In the genomic region with DNA sequence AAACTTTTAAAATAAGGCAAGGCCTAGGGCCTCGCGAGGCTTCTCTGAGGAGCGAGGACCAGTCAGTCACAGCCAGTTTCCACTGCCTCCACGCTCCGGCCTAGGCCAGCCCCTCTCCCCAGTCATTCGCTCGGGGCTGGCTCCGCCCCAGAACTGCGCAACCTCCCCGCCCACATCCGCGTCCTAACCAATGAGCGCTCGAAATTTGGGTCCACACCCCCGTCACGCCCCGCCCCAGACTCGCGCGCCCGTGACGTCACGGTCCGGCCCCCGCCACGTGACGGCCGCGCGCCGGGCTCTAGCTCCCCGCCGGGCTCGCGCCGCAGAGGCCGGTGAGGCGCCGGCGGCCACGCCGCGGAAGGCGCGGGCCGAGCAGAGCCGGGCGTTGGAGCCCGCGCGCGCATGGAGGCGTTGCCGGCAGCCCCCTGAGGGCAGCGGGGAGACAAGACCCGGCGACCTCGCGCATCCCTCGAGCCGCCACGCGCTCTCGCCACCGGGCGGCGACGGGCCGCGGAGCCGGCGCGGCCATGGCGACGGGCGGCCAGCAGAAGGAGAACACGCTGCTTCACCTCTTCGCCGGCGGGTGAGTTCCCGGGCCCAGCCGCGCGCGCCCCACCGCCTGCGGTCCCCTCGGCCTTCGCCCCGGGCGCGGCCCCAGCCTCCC, we compare ENCODE assay signal across 1 cellular context.
A peak's percentile ranks its signal among the peaks of the same experiment; 100 is the strongest.
TF ChIP-seq lines count a peak whose summit lies in the region.

A gene with protein sequence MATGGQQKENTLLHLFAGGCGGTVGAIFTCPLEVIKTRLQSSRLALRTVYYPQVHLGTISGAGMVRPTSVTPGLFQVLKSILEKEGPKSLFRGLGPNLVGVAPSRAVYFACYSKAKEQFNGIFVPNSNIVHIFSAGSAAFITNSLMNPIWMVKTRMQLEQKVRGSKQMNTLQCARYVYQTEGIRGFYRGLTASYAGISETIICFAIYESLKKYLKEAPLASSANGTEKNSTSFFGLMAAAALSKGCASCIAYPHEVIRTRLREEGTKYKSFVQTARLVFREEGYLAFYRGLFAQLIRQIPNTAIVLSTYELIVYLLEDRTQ (plus strand): TSS at position 301 of the 664 bp plus-strand sequence. CDS start 227 bp downstream, at position 528.

TF ChIP-seq in HepG2, 621 proteins besides CTCF, POLR2A, EP300 and RAD21 (continued from another document and continues in another):
- TF ChIP-seq, protein P1, sequence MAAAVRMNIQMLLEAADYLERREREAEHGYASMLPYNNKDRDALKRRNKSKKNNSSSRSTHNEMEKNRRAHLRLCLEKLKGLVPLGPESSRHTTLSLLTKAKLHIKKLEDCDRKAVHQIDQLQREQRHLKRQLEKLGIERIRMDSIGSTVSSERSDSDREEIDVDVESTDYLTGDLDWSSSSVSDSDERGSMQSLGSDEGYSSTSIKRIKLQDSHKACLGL (CRISPR knock-in tag; IDR thresholded peaks at IDR 0.05): peak; percentile 43; the same call in 1 of the 2 replicates
- TF ChIP-seq PAX8 (CRISPR knock-in tag; IDR thresholded peaks at IDR 0.05; ENCODE audit: borderline replicate concordance) (no peak), ZSCAN22 (CRISPR knock-in tag; IDR thresholded peaks at IDR 0.05) (no peak), FOSL1 (CRISPR knock-in tag; IDR thresholded peaks at IDR 0.05; ENCODE audit: borderline replicate concordance) (no peak), SNRNP70 (IDR thresholded peaks at IDR 0.05; ENCODE audit: low read depth, low read length) (no peak), MXD4 (CRISPR knock-in tag; IDR thresholded peaks at IDR 0.05) (no peak; the same call in 1 of the 2 replicates), ZSCAN9 (CRISPR knock-in tag; IDR thresholded peaks at IDR 0.05; ENCODE audit: borderline replicate concordance) (peak; percentile 75; the same call in 1 of the 2 replicates), ZNF816 (CRISPR knock-in tag; IDR thresholded peaks at IDR 0.05; ENCODE audit: borderline replicate concordance) (no peak), RFXAP (CRISPR knock-in tag; IDR thresholded peaks at IDR 0.05; ENCODE audit: borderline replicate concordance) (no peak), ZNF329 (CRISPR knock-in tag; IDR thresholded peaks at IDR 0.05; ENCODE audit: low read depth) (0 out of 2 replicates have a peak, but pooled peaks have one; percentile 22), ZNF333 (CRISPR knock-in tag; IDR thresholded peaks at IDR 0.05; ENCODE audit: borderline replicate concordance) (no peak), SIN3A (IDR thresholded peaks at IDR 0.05; ENCODE audit: borderline replicate concordance, low read depth, low read length) (peak; percentile 76), KDM1A (CRISPR knock-in tag; IDR thresholded peaks at IDR 0.05) (no peak), PRMT3 (CRISPR knock-in tag; IDR thresholded peaks at IDR 0.05; ENCODE audit: borderline replicate concordance, low read depth) (no peak), XRCC5 (optimal IDR thresholded peaks at IDR 0.05; ENCODE audit: low read length) (no peak), EEA1 (CRISPR knock-in tag; IDR thresholded peaks at IDR 0.05; ENCODE audit: borderline replicate concordance) (0 out of 2 replicates have a peak, but pooled peaks have one; percentile 12), ZNF781 (CRISPR knock-in tag; IDR thresholded peaks at IDR 0.05; ENCODE audit: borderline replicate concordance, not compliant biosample characterization) (no peak)
- TF ChIP-seq, protein P2, sequence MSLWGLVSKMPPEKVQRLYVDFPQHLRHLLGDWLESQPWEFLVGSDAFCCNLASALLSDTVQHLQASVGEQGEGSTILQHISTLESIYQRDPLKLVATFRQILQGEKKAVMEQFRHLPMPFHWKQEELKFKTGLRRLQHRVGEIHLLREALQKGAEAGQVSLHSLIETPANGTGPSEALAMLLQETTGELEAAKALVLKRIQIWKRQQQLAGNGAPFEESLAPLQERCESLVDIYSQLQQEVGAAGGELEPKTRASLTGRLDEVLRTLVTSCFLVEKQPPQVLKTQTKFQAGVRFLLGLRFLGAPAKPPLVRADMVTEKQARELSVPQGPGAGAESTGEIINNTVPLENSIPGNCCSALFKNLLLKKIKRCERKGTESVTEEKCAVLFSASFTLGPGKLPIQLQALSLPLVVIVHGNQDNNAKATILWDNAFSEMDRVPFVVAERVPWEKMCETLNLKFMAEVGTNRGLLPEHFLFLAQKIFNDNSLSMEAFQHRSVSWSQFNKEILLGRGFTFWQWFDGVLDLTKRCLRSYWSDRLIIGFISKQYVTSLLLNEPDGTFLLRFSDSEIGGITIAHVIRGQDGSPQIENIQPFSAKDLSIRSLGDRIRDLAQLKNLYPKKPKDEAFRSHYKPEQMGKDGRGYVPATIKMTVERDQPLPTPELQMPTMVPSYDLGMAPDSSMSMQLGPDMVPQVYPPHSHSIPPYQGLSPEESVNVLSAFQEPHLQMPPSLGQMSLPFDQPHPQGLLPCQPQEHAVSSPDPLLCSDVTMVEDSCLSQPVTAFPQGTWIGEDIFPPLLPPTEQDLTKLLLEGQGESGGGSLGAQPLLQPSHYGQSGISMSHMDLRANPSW (CRISPR knock-in tag; IDR thresholded peaks at IDR 0.05; ENCODE audit: borderline replicate concordance): no peak
- TF ChIP-seq, protein P3, sequence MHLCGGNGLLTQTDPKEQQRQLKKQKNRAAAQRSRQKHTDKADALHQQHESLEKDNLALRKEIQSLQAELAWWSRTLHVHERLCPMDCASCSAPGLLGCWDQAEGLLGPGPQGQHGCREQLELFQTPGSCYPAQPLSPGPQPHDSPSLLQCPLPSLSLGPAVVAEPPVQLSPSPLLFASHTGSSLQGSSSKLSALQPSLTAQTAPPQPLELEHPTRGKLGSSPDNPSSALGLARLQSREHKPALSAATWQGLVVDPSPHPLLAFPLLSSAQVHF (CRISPR knock-in tag; IDR thresholded peaks at IDR 0.05): no peak
- TF ChIP-seq, protein P4, sequence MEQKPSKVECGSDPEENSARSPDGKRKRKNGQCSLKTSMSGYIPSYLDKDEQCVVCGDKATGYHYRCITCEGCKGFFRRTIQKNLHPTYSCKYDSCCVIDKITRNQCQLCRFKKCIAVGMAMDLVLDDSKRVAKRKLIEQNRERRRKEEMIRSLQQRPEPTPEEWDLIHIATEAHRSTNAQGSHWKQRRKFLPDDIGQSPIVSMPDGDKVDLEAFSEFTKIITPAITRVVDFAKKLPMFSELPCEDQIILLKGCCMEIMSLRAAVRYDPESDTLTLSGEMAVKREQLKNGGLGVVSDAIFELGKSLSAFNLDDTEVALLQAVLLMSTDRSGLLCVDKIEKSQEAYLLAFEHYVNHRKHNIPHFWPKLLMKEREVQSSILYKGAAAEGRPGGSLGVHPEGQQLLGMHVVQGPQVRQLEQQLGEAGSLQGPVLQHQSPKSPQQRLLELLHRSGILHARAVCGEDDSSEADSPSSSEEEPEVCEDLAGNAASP (CRISPR knock-in tag; IDR thresholded peaks at IDR 0.05; ENCODE audit: borderline replicate concordance): no peak
- TF ChIP-seq, protein P5, sequence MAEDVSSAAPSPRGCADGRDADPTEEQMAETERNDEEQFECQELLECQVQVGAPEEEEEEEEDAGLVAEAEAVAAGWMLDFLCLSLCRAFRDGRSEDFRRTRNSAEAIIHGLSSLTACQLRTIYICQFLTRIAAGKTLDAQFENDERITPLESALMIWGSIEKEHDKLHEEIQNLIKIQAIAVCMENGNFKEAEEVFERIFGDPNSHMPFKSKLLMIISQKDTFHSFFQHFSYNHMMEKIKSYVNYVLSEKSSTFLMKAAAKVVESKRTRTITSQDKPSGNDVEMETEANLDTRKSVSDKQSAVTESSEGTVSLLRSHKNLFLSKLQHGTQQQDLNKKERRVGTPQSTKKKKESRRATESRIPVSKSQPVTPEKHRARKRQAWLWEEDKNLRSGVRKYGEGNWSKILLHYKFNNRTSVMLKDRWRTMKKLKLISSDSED (CRISPR knock-in tag; IDR thresholded peaks at IDR 0.05): no peak
- TF ChIP-seq, protein P6, sequence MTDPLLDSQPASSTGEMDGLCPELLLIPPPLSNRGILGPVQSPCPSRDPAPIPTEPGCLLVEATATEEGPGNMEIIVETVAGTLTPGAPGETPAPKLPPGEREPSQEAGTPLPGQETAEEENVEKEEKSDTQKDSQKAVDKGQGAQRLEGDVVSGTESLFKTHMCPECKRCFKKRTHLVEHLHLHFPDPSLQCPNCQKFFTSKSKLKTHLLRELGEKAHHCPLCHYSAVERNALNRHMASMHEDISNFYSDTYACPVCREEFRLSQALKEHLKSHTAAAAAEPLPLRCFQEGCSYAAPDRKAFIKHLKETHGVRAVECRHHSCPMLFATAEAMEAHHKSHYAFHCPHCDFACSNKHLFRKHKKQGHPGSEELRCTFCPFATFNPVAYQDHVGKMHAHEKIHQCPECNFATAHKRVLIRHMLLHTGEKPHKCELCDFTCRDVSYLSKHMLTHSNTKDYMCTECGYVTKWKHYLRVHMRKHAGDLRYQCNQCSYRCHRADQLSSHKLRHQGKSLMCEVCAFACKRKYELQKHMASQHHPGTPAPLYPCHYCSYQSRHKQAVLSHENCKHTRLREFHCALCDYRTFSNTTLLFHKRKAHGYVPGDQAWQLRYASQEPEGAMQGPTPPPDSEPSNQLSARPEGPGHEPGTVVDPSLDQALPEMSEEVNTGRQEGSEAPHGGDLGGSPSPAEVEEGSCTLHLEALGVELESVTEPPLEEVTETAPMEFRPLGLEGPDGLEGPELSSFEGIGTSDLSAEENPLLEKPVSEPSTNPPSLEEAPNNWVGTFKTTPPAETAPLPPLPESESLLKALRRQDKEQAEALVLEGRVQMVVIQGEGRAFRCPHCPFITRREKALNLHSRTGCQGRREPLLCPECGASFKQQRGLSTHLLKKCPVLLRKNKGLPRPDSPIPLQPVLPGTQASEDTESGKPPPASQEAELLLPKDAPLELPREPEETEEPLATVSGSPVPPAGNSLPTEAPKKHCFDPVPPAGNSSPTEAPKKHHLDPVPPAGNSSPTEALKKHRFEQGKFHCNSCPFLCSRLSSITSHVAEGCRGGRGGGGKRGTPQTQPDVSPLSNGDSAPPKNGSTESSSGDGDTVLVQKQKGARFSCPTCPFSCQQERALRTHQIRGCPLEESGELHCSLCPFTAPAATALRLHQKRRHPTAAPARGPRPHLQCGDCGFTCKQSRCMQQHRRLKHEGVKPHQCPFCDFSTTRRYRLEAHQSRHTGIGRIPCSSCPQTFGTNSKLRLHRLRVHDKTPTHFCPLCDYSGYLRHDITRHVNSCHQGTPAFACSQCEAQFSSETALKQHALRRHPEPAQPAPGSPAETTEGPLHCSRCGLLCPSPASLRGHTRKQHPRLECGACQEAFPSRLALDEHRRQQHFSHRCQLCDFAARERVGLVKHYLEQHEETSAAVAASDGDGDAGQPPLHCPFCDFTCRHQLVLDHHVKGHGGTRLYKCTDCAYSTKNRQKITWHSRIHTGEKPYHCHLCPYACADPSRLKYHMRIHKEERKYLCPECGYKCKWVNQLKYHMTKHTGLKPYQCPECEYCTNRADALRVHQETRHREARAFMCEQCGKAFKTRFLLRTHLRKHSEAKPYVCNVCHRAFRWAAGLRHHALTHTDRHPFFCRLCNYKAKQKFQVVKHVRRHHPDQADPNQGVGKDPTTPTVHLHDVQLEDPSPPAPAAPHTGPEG (CRISPR knock-in tag; IDR thresholded peaks at IDR 0.05): no peak; the same call in none of the 2 replicates
- TF ChIP-seq, protein P7, sequence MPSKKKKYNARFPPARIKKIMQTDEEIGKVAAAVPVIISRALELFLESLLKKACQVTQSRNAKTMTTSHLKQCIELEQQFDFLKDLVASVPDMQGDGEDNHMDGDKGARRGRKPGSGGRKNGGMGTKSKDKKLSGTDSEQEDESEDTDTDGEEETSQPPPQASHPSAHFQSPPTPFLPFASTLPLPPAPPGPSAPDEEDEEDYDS (CRISPR knock-in tag; IDR thresholded peaks at IDR 0.05): peak; percentile 87
- TF ChIP-seq, protein P8, sequence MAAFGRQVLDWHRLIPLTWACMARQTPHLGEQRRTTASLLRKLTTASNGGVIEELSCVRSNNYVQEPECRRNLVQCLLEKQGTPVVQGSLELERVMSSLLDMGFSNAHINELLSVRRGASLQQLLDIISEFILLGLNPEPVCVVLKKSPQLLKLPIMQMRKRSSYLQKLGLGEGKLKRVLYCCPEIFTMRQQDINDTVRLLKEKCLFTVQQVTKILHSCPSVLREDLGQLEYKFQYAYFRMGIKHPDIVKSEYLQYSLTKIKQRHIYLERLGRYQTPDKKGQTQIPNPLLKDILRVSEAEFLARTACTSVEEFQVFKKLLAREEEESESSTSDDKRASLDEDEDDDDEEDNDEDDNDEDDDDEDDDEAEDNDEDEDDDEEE (CRISPR knock-in tag; IDR thresholded peaks at IDR 0.05): no peak
- TF ChIP-seq, protein P9, sequence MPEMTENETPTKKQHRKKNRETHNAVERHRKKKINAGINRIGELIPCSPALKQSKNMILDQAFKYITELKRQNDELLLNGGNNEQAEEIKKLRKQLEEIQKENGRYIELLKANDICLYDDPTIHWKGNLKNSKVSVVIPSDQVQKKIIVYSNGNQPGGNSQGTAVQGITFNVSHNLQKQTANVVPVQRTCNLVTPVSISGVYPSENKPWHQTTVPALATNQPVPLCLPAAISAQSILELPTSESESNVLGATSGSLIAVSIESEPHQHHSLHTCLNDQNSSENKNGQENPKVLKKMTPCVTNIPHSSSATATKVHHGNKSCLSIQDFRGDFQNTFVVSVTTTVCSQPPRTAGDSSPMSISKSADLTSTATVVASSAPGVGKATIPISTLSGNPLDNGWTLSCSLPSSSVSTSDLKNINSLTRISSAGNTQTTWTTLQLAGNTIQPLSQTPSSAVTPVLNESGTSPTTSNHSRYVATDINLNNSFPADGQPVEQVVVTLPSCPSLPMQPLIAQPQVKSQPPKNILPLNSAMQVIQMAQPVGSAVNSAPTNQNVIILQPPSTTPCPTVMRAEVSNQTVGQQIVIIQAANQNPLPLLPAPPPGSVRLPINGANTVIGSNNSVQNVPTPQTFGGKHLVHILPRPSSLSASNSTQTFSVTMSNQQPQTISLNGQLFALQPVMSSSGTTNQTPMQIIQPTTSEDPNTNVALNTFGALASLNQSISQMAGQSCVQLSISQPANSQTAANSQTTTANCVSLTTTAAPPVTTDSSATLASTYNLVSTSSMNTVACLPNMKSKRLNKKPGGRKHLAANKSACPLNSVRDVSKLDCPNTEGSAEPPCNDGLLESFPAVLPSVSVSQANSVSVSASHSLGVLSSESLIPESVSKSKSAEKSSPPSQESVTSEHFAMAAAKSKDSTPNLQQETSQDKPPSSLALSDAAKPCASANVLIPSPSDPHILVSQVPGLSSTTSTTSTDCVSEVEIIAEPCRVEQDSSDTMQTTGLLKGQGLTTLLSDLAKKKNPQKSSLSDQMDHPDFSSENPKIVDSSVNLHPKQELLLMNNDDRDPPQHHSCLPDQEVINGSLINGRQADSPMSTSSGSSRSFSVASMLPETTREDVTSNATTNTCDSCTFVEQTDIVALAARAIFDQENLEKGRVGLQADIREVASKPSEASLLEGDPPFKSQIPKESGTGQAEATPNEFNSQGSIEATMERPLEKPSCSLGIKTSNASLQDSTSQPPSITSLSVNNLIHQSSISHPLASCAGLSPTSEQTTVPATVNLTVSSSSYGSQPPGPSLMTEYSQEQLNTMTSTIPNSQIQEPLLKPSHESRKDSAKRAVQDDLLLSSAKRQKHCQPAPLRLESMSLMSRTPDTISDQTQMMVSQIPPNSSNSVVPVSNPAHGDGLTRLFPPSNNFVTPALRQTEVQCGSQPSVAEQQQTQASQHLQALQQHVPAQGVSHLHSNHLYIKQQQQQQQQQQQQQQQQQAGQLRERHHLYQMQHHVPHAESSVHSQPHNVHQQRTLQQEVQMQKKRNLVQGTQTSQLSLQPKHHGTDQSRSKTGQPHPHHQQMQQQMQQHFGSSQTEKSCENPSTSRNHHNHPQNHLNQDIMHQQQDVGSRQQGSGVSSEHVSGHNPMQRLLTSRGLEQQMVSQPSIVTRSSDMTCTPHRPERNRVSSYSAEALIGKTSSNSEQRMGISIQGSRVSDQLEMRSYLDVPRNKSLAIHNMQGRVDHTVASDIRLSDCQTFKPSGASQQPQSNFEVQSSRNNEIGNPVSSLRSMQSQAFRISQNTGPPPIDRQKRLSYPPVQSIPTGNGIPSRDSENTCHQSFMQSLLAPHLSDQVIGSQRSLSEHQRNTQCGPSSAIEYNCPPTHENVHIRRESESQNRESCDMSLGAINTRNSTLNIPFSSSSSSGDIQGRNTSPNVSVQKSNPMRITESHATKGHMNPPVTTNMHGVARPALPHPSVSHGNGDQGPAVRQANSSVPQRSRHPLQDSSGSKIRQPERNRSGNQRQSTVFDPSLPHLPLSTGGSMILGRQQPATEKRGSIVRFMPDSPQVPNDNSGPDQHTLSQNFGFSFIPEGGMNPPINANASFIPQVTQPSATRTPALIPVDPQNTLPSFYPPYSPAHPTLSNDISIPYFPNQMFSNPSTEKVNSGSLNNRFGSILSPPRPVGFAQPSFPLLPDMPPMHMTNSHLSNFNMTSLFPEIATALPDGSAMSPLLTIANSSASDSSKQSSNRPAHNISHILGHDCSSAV (CRISPR knock-in tag; IDR thresholded peaks at IDR 0.05; ENCODE audit: borderline replicate concordance): no peak
